ENCODE assay signal across 18 cellular contexts in the genomic region with DNA sequence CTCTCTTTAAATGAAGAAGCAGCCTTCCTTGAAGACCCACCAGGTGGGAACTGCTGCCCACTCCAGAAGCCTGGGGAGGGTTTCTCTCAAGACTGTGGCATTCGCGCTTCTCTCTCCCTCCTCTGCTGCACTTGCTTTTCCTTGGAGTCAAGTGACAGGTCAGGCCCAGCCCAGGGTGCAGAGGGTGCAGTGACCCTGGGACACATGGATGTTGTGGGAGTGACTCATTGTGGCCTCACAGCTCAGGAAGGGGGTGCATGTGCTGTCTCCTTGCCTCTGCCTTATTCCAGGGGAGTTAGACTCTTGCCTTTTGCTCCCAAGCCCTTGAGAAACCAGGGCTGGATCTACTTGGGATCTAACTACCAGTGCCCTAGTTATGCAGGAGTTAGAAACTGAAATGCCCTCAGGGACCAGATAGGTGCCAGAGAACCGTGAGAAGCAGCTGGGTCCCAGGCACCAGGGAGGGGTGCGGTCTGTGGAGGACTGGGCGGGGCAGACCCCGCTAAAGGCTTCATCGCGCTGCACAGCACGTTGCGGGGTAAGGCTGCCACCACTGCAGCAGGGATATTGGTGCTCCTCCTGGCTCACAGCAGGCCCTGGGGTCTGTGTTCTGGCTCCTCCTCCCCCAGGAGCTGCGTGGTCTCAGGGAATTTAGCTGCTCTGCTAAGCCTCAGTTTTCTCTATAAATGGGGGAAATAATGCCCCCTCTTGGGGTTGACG. TPM values are rescaled to one million over a fixed set of nuclear protein-coding genes. Genes with fewer than 3 reads are reported as not detected.
DNase-seq lines count a peak whose midpoint lies in the region; FAIRE-seq and TF ChIP-seq lines count a peak whose summit lies in the region.
"Had no signal": no experiment of that assay in that cellular context is flagged by ENCODE, and none has a peak within 500 bp of the region (broad histone marks: within the 10 kb centered on the region; RNA-seq: fewer than 3 reads in every experiment).

No MANE protein-coding gene starts in this region.

- TF ChIP-seq CTCF in esophagus squamous epithelium (IDR thresholded peaks at IDR 0.05) = no peak
- TF ChIP-seq CTCF in spleen (IDR thresholded peaks at IDR 0.05 in 8 of 11, conservative IDR thresholded peaks at IDR 0.05 in 3 of 11) = no peak
- TF ChIP-seq CTCF in H9 (conservative IDR thresholded peaks at IDR 0.05) = no peak

- H4K8ac ChIP-seq in H9 (replicated peaks; ENCODE audit: insufficient read length, low read depth, low read length) = no peak overlapping the region

- H3K4me1 Mint-ChIP-seq in H9 = peaks cover 21 to 26% of the 10 kb centered on the region in 2 experiments

- H2AFZ ChIP-seq in H9 (ENCODE audit: low read length) = no peak overlapping the region

- TF ChIP-seq POLR2A in esophagus squamous epithelium (IDR thresholded peaks at IDR 0.05) (no peak), spleen (IDR thresholded peaks at IDR 0.05) (no peak)

- no peak overlapping the region for H2AK5ac ChIP-seq in H9 (ENCODE audit: insufficient read length, low read length)

- H3K79me2 ChIP-seq in H9 (ENCODE audit: insufficient read depth, low read length) = no peaks in the 10 kb centered on the region

- H3K23me2 ChIP-seq in H9 (ENCODE audit: insufficient read length, low read depth, low read length, poor library complexity, severe bottlenecking) = no peaks in the 10 kb centered on the region

- no peak overlapping the region for H2BK20ac ChIP-seq in H9 (ENCODE audit: low read depth, low read length, poor library complexity, severe bottlenecking)

- no peak overlapping the region for H3K4me2 ChIP-seq in H9 (ENCODE audit: insufficient read depth, insufficient read length, low read length)
- H3K4me2 ChIP-seq: smooth muscle cell had no signal

- no peak overlapping the region for H3K4me3 Mint-ChIP-seq in H9
- H3K4me3 Mint-ChIP-seq: T-helper 17 cell had no signal

- H3K27me3 ChIP-seq in H7 (ENCODE audit: control insufficient read depth, insufficient read depth, low read length) (no peaks in the 10 kb centered on the region), esophagus squamous epithelium (peaks cover 0 to 10% (median 0%) of the 10 kb centered on the region in 4 donors), spleen (replicated peaks in 1 of 7) (peaks cover 0 to 51% (median 0%) of the 10 kb centered on the region in 7 donors), H9 (ENCODE audit: insufficient read depth, low read length) (no peaks in the 10 kb centered on the region)
- H3K27me3 ChIP-seq: adrenal gland had no signal

- H3K23ac ChIP-seq in H9 (ENCODE audit: insufficient read length, low read depth, low read length) = no peak overlapping the region

- H3K9me3 ChIP-seq in esophagus squamous epithelium (no peaks in the 10 kb centered on the region), spleen (no peaks in the 10 kb centered on the region), H9 (ENCODE audit: control insufficient read depth, low read depth, low read length) (no peaks in the 10 kb centered on the region)
- H3K9me3 ChIP-seq: adrenal gland, HAP-1 had no signal

- H3K27ac Mint-ChIP-seq in H9 = no peak overlapping the region
- H3K27ac Mint-ChIP-seq: activated T-helper 2 cell treated with anti-CD3 and anti-CD28 coated beads, Interferon-gamma antibody, Interleukin-2, Interleukin-4, amounts not matched to agents 10 μg/mL and 5 μg/mL and 100 μg/mL, durations not matched to agents 14 hours and 24 hours and 36 hours; T-helper 17 cell had no signal

- no peak overlapping the region for H2BK120ac ChIP-seq in H9 (ENCODE audit: low read depth, low read length, poor library complexity, severe bottlenecking)

- no peak overlapping the region for H3T11ph ChIP-seq in H9 (ENCODE audit: low read length)

- no peak overlapping the region for H3K56ac ChIP-seq in H9 (ENCODE audit: insufficient read length, low read depth, low read length)

- H3K4me1 ChIP-seq in esophagus squamous epithelium = peaks cover 8 to 50% (median 26%) of the 10 kb centered on the region in 3 donors
- H3K4me1 ChIP-seq in spleen = peaks cover 0 to 3% (median 0%) of the 10 kb centered on the region in 6 donors
- no peaks in the 10 kb centered on the region; the same call in 1 of the 2 replicates for H3K4me1 ChIP-seq in H9 (ENCODE audit: insufficient read depth, low read length)
- H3K4me1 ChIP-seq: adrenal gland, HAP-1 had no signal

- no peak overlapping the region for H4K5ac ChIP-seq in H9 (ENCODE audit: insufficient read length, low read depth, low read length)

- no peak overlapping the region for H4K91ac ChIP-seq in H9 (ENCODE audit: insufficient read length, low read depth, low read length)

- H3K9me3 Mint-ChIP-seq in H9 = no peaks in the 10 kb centered on the region
- H3K9me3 Mint-ChIP-seq: activated T-helper 2 cell treated with anti-CD3 and anti-CD28 coated beads, Interferon-gamma antibody, Interleukin-2, Interleukin-4, amounts not matched to agents 10 μg/mL and 5 μg/mL and 100 μg/mL, durations not matched to agents 14 hours and 24 hours and 36 hours had no signal

- no peaks in the 10 kb centered on the region; a peak in 1 of 7 replicates for H3K36me3 Mint-ChIP-seq in H9 (ENCODE audit: insufficient read depth in 1 of 3, low read depth in 3 of 3)

- intact Hi-C loops in esophagus squamous epithelium (cut with DNase I) (loop anchor here (10.0 kb wide), 1 partner anchor 163 kb away; a partner anchor contains a TSS), spleen (cut with DNase I; ENCODE audit: low total_unique reads) (loop anchor here (10.0 kb wide), 2 partner anchors 217 to 273 kb away; no protein-coding TSS in a partner anchor)

- 51 to 53% methylated on average over 4 to 12 of the region's 12 CpGs for WGBS in esophagus squamous epithelium, 2 donors
- WGBS in spleen, 5 donors = 55 to 82% (median 77%) methylated on average over 5 to 12 of the region's 12 CpGs
- WGBS in H9 (ENCODE audit: extremely low coverage, insufficient read length, low lambda C conversion rate) = no CpG with 5 or more reads among the region's 12 CpGs

- H3K14ac ChIP-seq in H9 (ENCODE audit: insufficient read depth, low read length) = no peak overlapping the region

- no peak for FAIRE-seq in RCC 7860 (lab: Jason Lieb, UNC)
- FAIRE-seq: frontal cortex, GM18507 had no signal

- H2BK5ac ChIP-seq in H9 (ENCODE audit: insufficient read length, low read length) = no peak overlapping the region

- H4K20me1 ChIP-seq in H9 (ENCODE audit: control insufficient read depth, insufficient read depth, insufficient read length) = no peaks in the 10 kb centered on the region

- no peak overlapping the region for H3K4ac ChIP-seq in H9 (ENCODE audit: low read depth, low read length)

- no peak overlapping the region for H3K9ac ChIP-seq in H9 (ENCODE audit: extremely low read depth, insufficient read length, low read length)

- H3K18ac ChIP-seq in H9 (ENCODE audit: insufficient read length, low read depth, low read length) = no peak overlapping the region

- peak; percentile 38 for DNase-seq in H7
- peak; percentile 9 for DNase-seq in RCC 7860 (ENCODE audit: low spot score)
- DNase-seq in esophagus squamous epithelium (lab: John Stamatoyannopoulos, UW) = no peak
- peak; percentile 52 for DNase-seq in spleen
- DNase-seq in amniotic stem cell (lab: John Stamatoyannopoulos, UW) = no peak
- no peak for DNase-seq in NCI-H446 treated with DMSO at 0.1 percent for 48 hours (lab: John Stamatoyannopoulos, UW)
- DNase-seq in H9 = no peak
- DNase-seq: DMS153, NCI-H1436 treated with DMSO at 0.1 percent for 48 hours, NCI-H2227 treated with DMSO at 0.1 percent for 48 hours, SHP77 treated with DMSO at 0.1 percent for 48 hours, T-helper 17 cell had no signal

- no peaks in the 10 kb centered on the region for H3K36me3 ChIP-seq in H7 (replicated peaks; ENCODE audit: control insufficient read depth, insufficient read depth, low read length)
- H3K36me3 ChIP-seq in esophagus squamous epithelium = no peaks in the 10 kb centered on the region
- no peaks in the 10 kb centered on the region for H3K36me3 ChIP-seq in spleen
- H3K36me3 ChIP-seq: adrenal gland, HAP-1 had no signal

- H3K79me1 ChIP-seq in H9 (ENCODE audit: insufficient read depth, low read depth, low read length, poor library complexity, severe bottlenecking) = no peaks in the 10 kb centered on the region

- H3K4me3 ChIP-seq in H7 (ENCODE audit: insufficient read depth, low read depth, low read length) (no peak overlapping the region), esophagus squamous epithelium (no peak overlapping the region), spleen (no peak overlapping the region)
- H3K4me3 ChIP-seq: adrenal gland, HAP-1, smooth muscle cell had no signal

- H3K27me3 Mint-ChIP-seq in H9 (ENCODE audit: low read depth) = peaks cover 21% of the 10 kb centered on the region

- no peak overlapping the region for H2BK15ac ChIP-seq in H9 (ENCODE audit: low read depth, low read length)

- H3K27ac ChIP-seq in esophagus squamous epithelium = peak overlapping the region; percentile 35 to 76 (median 70)
- no peak overlapping the region for H3K27ac ChIP-seq in spleen
- H3K27ac ChIP-seq in H9 (ENCODE audit: insufficient read length, low read depth, low read length) = no peak overlapping the region
- H3K27ac ChIP-seq: adrenal gland had no signal

- no peak overlapping the region for H2BK12ac ChIP-seq in H9 (ENCODE audit: insufficient read length, low read depth, low read length)

RNA-seq across cellular contexts. Expression of a gene that starts 11.4 kb away (rescaled TPM):
- 5.8 and 8.4 TPM in 2 replicates for total RNA-seq in H7 (2014; rRNA removed; shearing (Covaris generic))
- 1 to 10 TPM in 3 of 4 donors, not detected in 1; 1.2 to 1.7 (median 1.3) TPM for total RNA-seq in esophagus squamous epithelium
- 1 to 10 TPM in 6 of 7 donors, under 1 TPM in 1; 0.77 to 2.8 (median 1.8) TPM for total RNA-seq in spleen
- 1 to 10 TPM; 1.6 to 3.2 (median 1.7) TPM for polyA plus RNA-seq in spleen
- 13.7 and 14.7 TPM in 2 replicates for total RNA-seq in H9 (2021)

Comparison
In these comparisons a context has a peak if more than half of its experiments do, and no peak if none do; other contexts are left out.
1. DNase-seq: peak in H7 (single experiment), RCC 7860 (single experiment) and spleen (single experiment); none in esophagus squamous epithelium (single experiment), amniotic stem cell (single experiment), NCI-H446 treated with DMSO at 0.1 percent for 48 hours (single experiment) and H9 (single experiment).
2. H3K27ac ChIP-seq: peak in esophagus squamous epithelium (4 of 4); none in spleen (0 of 8) and H9 (single experiment).